8 cellular contexts compared by ENCODE assay signal in the genomic region with DNA sequence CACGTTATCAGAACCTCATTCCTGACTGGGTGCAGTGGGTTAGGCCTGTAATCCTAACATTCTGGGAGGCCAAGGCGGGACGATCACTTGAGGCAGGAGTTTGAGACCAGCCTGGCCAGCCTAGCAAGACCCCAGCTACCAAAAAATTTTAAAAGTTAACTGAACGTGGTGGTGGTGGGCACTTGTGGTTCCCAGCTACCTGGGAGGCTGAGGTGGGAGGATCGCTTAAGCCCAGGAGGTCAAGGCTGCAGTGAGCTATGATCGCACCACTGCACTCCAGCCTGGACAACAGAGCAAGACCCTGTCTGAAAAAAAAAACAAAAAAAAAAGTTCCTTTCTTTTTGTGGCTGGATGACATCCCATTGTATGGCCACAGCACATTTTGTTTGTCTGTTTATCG.
"Had no signal": no experiment of that assay in that cellular context is flagged by ENCODE, and none has a peak within 500 bp of the region (broad histone marks: within the 10 kb centered on the region; RNA-seq: fewer than 3 reads in every experiment).

No MANE protein-coding gene starts in this region.

- H3K27me3 Mint-ChIP-seq: IgD-negative memory B cell had no signal

- H3K4me3 ChIP-seq: GM23248, HAP-1 had no signal

- H3K9ac ChIP-seq: GM23248 had no signal

- H3K9me3 ChIP-seq: HAP-1 had no signal

- H3K27ac ChIP-seq: GM23248 had no signal

- ATAC-seq: HCT116 had no signal

- H2AFZ ChIP-seq: GM23248 had no signal

- H3K27ac Mint-ChIP-seq: IgD-negative memory B cell had no signal

- H3K4me3 Mint-ChIP-seq: IgD-negative memory B cell had no signal

- H3K4me1 Mint-ChIP-seq: IgD-negative memory B cell had no signal

- FAIRE-seq: HTR-8/SVneo had no signal

- H3K4me1 ChIP-seq: HAP-1 had no signal

- H3K9me3 Mint-ChIP-seq: IgD-negative memory B cell had no signal

- DNase-seq: GM23248, GOT3, H7, KG1 had no signal
